Comparison of ENCODE assay signal across 8 cellular contexts in genomic region chr2:84925336-84925723, GRCh38. TPM values are rescaled to one million over a fixed set of nuclear protein-coding genes. Genes with fewer than 3 reads are reported as not detected.
DNase-seq lines count a peak whose midpoint lies in the region; ATAC-seq, FAIRE-seq and TF ChIP-seq lines count a peak whose summit lies in the region.

No MANE protein-coding gene starts in this region.

- BruUV-seq in K562 (replicated peaks; lab: Mats Ljungman, UMichigan), result no TSS peak

- no peak for TF ChIP-seq RAD21 in K562 (CRISPR knock-in tag; conservative IDR thresholded peaks at IDR 0.05 in 1 of 2, IDR thresholded peaks at IDR 0.05 in 1 of 2)

- H2BK5ac ChIP-seq in trophoblast cell (ENCODE audit: low read depth, low read length, poor library complexity), result no peak overlapping the region

- no peak for TF ChIP-seq EP300 in K562 (IDR thresholded peaks at IDR 0.05; ENCODE audit: low read length)

- H3K9ac ChIP-seq in K562 (ENCODE audit: insufficient read depth in 1 of 2, low read depth in 2 of 2, low read length in 2 of 2) (no peak overlapping the region), trophoblast cell (ENCODE audit: low read length) (no peak overlapping the region)

- H3K4me3 ChIP-seq in K562 (no peak overlapping the region), trophoblast cell (ENCODE audit: low read depth, low read length) (no peak overlapping the region), ascending aorta (no peak overlapping the region)

- H3K9me1 ChIP-seq in K562 (ENCODE audit: control insufficient read depth, insufficient read depth, low read length), result peaks cover 5% of the 10 kb centered on the region

- in situ Hi-C loops in K562 (cut with MboI), result loop anchor here (5.0 to 10.0 kb wide), 2 partner anchors 379 to 428 kb away; no protein-coding TSS in a partner anchor

- no peak overlapping the region for H3K14ac ChIP-seq in trophoblast cell (ENCODE audit: low read length)

- CTCF ChIA-PET in K562 (lab: Yijun Ruan, JAX; ENCODE audit: low intra/inter-chr PET ratio), result interaction anchor here (0.6 to 3.1 kb wide), 11 partner anchors 20 to 432 kb away, joined by 3 to 20 read pairs (median 5); partner anchors contain the start of gene TMSB10

- intact Hi-C loops in K562 (cut with micrococcal nuclease), result loop anchor here (1.0 to 10.0 kb wide), 5 partner anchors 19 to 271 kb away; no protein-coding TSS in a partner anchor
- intact Hi-C loops in ascending aorta (cut with DNase I), result loop anchor here (1.0 to 5.0 kb wide), 3 partner anchors 19 to 372 kb away; partner anchors contain the start of gene KCMF1

- no peak overlapping the region for H3K18ac ChIP-seq in trophoblast cell (ENCODE audit: low read length)

- no peak for FAIRE-seq in K562 (lab: Jason Lieb, UNC)

- ATAC-seq in GM18498 (IDR thresholded peaks at IDR 0.05; ENCODE audit: unreplicated experiment) (peak; percentile 3), HG02981 (IDR thresholded peaks at IDR 0.05; ENCODE audit: unreplicated experiment) (peak; percentile 2), K562 (no peak)

- H3K27me3 ChIP-seq in K562 (ENCODE audit: control insufficient read depth in 2 of 2, insufficient read depth in 2 of 2, low read length in 2 of 2) (no peaks in the 10 kb centered on the region), trophoblast cell (ENCODE audit: insufficient read depth, low read length) (no peaks in the 10 kb centered on the region), ascending aorta (no peaks in the 10 kb centered on the region)

- no peaks in the 10 kb centered on the region for H4K20me1 ChIP-seq in K562 (replicated peaks; ENCODE audit: control insufficient read depth, insufficient read depth, low read length)

- H3K27ac ChIP-seq in K562 (ENCODE audit: extremely low read depth, low read depth, low read length) (no peak overlapping the region; the same call in 2 of the 3 replicates), trophoblast cell (ENCODE audit: low read depth, low read length) (no peak overlapping the region), ascending aorta (no peak overlapping the region)

- H3K4me1 ChIP-seq in K562 (replicated peaks in 1 of 2; ENCODE audit: control insufficient read depth in 2 of 2, insufficient read depth in 2 of 2, low read length in 2 of 2) (peaks cover 13 to 22% of the 10 kb centered on the region in 2 experiments), trophoblast cell (ENCODE audit: control insufficient read depth in 1 of 2, insufficient read depth in 2 of 2, low read length in 2 of 2) (peaks cover 4 to 5% of the 10 kb centered on the region in 2 experiments), ascending aorta (peaks cover 0 to 16% of the 10 kb centered on the region in 2 donors)

- peak overlapping the region; percentile 26 for H4K8ac ChIP-seq in trophoblast cell (ENCODE audit: low read depth, low read length)

- POLR2A ChIA-PET in K562 (lab: Yijun Ruan, JAX), result interaction anchor here (0.5 to 2.8 kb wide), 4 partner anchors 17 to 92 kb away, joined by 3 to 23 read pairs (median 3); no protein-coding TSS in a partner anchor

- H3K9me3 ChIP-seq in K562 (replicated peaks; ENCODE audit: control insufficient read depth, insufficient read depth, low read depth, low read length) (no peaks in the 10 kb centered on the region), trophoblast cell (ENCODE audit: insufficient read depth, low read depth, low read length) (no peaks in the 10 kb centered on the region), ascending aorta (no peaks in the 10 kb centered on the region)

- H4K12ac ChIP-seq in trophoblast cell (ENCODE audit: low read depth, low read length), result no peak overlapping the region

- no peak overlapping the region for H3K23ac ChIP-seq in trophoblast cell (ENCODE audit: low read length)

- TF ChIP-seq CTCF in K562 (IDR thresholded peaks at IDR 0.05 in 2 of 3, conservative IDR thresholded peaks at IDR 0.05 in 1 of 3; ENCODE audit: insufficient read depth in 2 of 3, low read depth in 1 of 3, low read length in 3 of 3), result no peak
- no peak for TF ChIP-seq CTCF in ascending aorta (IDR thresholded peaks at IDR 0.05)

- H2BK12ac ChIP-seq in trophoblast cell (ENCODE audit: low read length), result peak overlapping the region; percentile 38

- H2AK5ac ChIP-seq in trophoblast cell (ENCODE audit: low read length), result peak overlapping the region; percentile 32

- no peak overlapping the region for H3K4ac ChIP-seq in trophoblast cell (ENCODE audit: low read depth, low read length)

- peak overlapping the region; percentile 93 for H3K4me2 ChIP-seq in K562 (ENCODE audit: insufficient read depth, low read length)
- no peak overlapping the region for H3K4me2 ChIP-seq in trophoblast cell (ENCODE audit: low read length)

- H2AFZ ChIP-seq in K562 (ENCODE audit: low read depth, low read length) (peak overlapping the region; percentile 79), trophoblast cell (ENCODE audit: insufficient read depth, low read length, poor library complexity) (no peak overlapping the region)

- TF ChIP-seq POLR2A in K562 (conservative IDR thresholded peaks at IDR 0.05), result no peak

- 75% methylated on average over 2 of the region's 2 CpGs for WGBS in K562 (ENCODE audit: insufficient coverage, low coverage, missing lambda C conversion rate)
- WGBS in trophoblast cell (ENCODE audit: extremely low coverage, insufficient coverage, insufficient read length), result no CpG with 5 or more reads among the region's 2 CpGs

- H2BK120ac ChIP-seq in trophoblast cell (ENCODE audit: insufficient read depth, low read length, poor library complexity), result no peak overlapping the region

- no peaks in the 10 kb centered on the region for H3K79me2 ChIP-seq in K562 (ENCODE audit: control insufficient read depth, insufficient read depth, low read length)
- no peaks in the 10 kb centered on the region for H3K79me2 ChIP-seq in trophoblast cell (ENCODE audit: control insufficient read depth, insufficient read depth, low read length, poor library complexity)

- H4K91ac ChIP-seq in trophoblast cell (ENCODE audit: low read depth, low read length), result no peak overlapping the region

- no peaks in the 10 kb centered on the region for H3K36me3 ChIP-seq in K562 (ENCODE audit: control insufficient read depth, insufficient read depth, low read length)
- H3K36me3 ChIP-seq in trophoblast cell (ENCODE audit: control insufficient read depth in 1 of 2, insufficient read depth in 2 of 2, low read length in 2 of 2), result no peaks in the 10 kb centered on the region
- no peaks in the 10 kb centered on the region for H3K36me3 ChIP-seq in ascending aorta

- no peak for DNase-seq in K562 (ENCODE audit: extremely low read depth in 1 of 4, low spot score in 3 of 4)
- no peak for DNase-seq in trophoblast cell
- DNase-seq in germinal center (ENCODE audit: low spot score), result no peak
- no peak for DNase-seq in stimulated activated CD4-positive, alpha-beta T cell treated with anti-CD3 and anti-CD28 coated beads, Interleukin-15, amount 100 ng/mL, for 24 hours
- DNase-seq in ascending aorta (ENCODE audit: low spot score in 2 of 2), result no peak
- no peak for DNase-seq in DMS79 treated with DMSO at 0.1 percent for 48 hours (lab: John Stamatoyannopoulos, UW)

- peaks cover under 1% of the 10 kb centered on the region for H3K79me1 ChIP-seq in trophoblast cell (ENCODE audit: low read length)

RNA-seq across cellular contexts. Expression of gene TMSB10, which starts 19.9 kb away (rescaled TPM):
- 30.5 and 48.2 TPM in 2 replicates for total RNA-seq in K562 (2011; cell fraction: chromatin; rRNA removed; ENCODE audit: low replicate concordance)
- 34.2 and 70.4 TPM in 2 replicates for total RNA-seq in K562 (2011; cell fraction: nucleolus; rRNA removed)
- total RNA-seq in K562 (2011; cell fraction: nucleoplasm; rRNA removed), result 75.8 and 139 TPM in 2 replicates
- total RNA-seq in K562 (2014; rRNA removed) (1,173 and 2,226 TPM in 2 replicates), K562 (2014; rRNA removed; fragmentation: Illumina TruSeq; extraction: Trizol) (959 and 1,048 TPM in 2 replicates), K562 (2015; rRNA removed; fragmentation: Illumina TruSeq; extraction: Trizol) (1,394 and 1,397 TPM in 2 replicates), K562 (2021) (583 and 608 TPM in 2 replicates), ascending aorta (5,452 TPM)
- polyA plus RNA-seq in K562 (2011; rRNA removed) (266 and 531 TPM in 2 replicates), K562 (2014; fragmentation: Illumina TruSeq; extraction: Trizol) (1,329 TPM in 2 replicates), K562 (2014; fragmentation: Nextera tagmentation; extraction: Ambion mirVana) (100 to 1,000 TPM; 382 to 669 TPM), K562 (2014; rRNA removed) (1,359 and 1,607 TPM in 2 replicates)
- polyA plus RNA-seq in K562 (2011; cell fraction: cytosol; rRNA removed), result 433 and 683 TPM in 2 replicates
- 284 and 308 TPM in 2 replicates for polyA plus RNA-seq in K562 (2011; cell fraction: nucleus; rRNA removed)
- polyA plus RNA-seq in K562 (2012), result 1,629 and 1,914 TPM in 2 replicates
- 163 and 256 TPM in 2 replicates for polyA minus RNA-seq in K562 (2011; rRNA and poly(A)+ RNA removed)
- 121 and 183 TPM in 2 replicates for polyA minus RNA-seq in K562 (2011; cell fraction: cytosol; rRNA and poly(A)+ RNA removed)
- 21.8 and 28.5 TPM in 2 replicates for polyA minus RNA-seq in K562 (2011; cell fraction: nucleus; rRNA and poly(A)+ RNA removed)
- 2,539 and 2,657 TPM in 2 replicates for polyA plus RNA-seq in trophoblast cell (2013)

RNA-seq across cellular contexts. Expression of gene TRABD2A, which starts 44.4 kb away (rescaled TPM):
- 0.42 TPM in 1 of 2 replicates, not detected in the other for total RNA-seq in K562 (2011; cell fraction: chromatin; rRNA removed; ENCODE audit: low replicate concordance)
- total RNA-seq in K562 (2011; cell fraction: nucleolus; rRNA removed), result 0.17 and 0.79 TPM in 2 replicates
- total RNA-seq in K562 (2011; cell fraction: nucleoplasm; rRNA removed), result 0.44 and 0.53 TPM in 2 replicates
- total RNA-seq in K562 (2014; rRNA removed) (0.12 and 0.18 TPM in 2 replicates), K562 (2014; rRNA removed; fragmentation: Illumina TruSeq; extraction: Trizol) (0.16 and 0.25 TPM in 2 replicates), K562 (2015; rRNA removed; fragmentation: Illumina TruSeq; extraction: Trizol) (0.36 TPM in 1 of 2 replicates, not detected in the other), K562 (2021) (0.31 and 0.33 TPM in 2 replicates), ascending aorta (1.1 TPM)
- polyA plus RNA-seq in K562 (2011; rRNA removed) (0.14 and 0.45 TPM in 2 replicates), K562 (2014; fragmentation: Illumina TruSeq; extraction: Trizol) (0.07 TPM in 1 of 2 replicates, not detected in the other), K562 (2014; fragmentation: Nextera tagmentation; extraction: Ambion mirVana) (under 1 TPM; 0.08 to 0.38 TPM), K562 (2014; rRNA removed) (0.09 TPM in 1 of 2 replicates, not detected in the other)
- 0.41 and 0.49 TPM in 2 replicates for polyA plus RNA-seq in K562 (2011; cell fraction: cytosol; rRNA removed)
- 0.36 TPM in 1 of 2 replicates, not detected in the other for polyA plus RNA-seq in K562 (2011; cell fraction: nucleus; rRNA removed)
- 0.25 and 0.47 TPM in 2 replicates for polyA plus RNA-seq in K562 (2012)
- polyA minus RNA-seq in K562 (2011; rRNA and poly(A)+ RNA removed), result 0.42 and 0.95 TPM in 2 replicates
- polyA minus RNA-seq in K562 (2011; cell fraction: cytosol; rRNA and poly(A)+ RNA removed), result 0.48 TPM in 1 of 2 replicates, not detected in the other
- 0.11 and 0.54 TPM in 2 replicates for polyA minus RNA-seq in K562 (2011; cell fraction: nucleus; rRNA and poly(A)+ RNA removed)
- polyA plus RNA-seq in trophoblast cell (2013), result 10.7 and 12.4 TPM in 2 replicates

RNA-seq across cellular contexts. Expression of gene KCMF1, which starts 45.6 kb away (rescaled TPM):
- 25.9 and 38.5 TPM in 2 replicates for total RNA-seq in K562 (2011; cell fraction: chromatin; rRNA removed; ENCODE audit: low replicate concordance)
- total RNA-seq in K562 (2011; cell fraction: nucleolus; rRNA removed), result 8.8 and 10.0 TPM in 2 replicates
- total RNA-seq in K562 (2011; cell fraction: nucleoplasm; rRNA removed), result 17.4 and 18.4 TPM in 2 replicates
- 30.7 and 34.7 TPM in 2 replicates for total RNA-seq in K562 (2014; rRNA removed)
- 61.3 and 73.9 TPM in 2 replicates for total RNA-seq in K562 (2014; rRNA removed; fragmentation: Illumina TruSeq; extraction: Trizol)
- 46.5 and 47.0 TPM in 2 replicates for total RNA-seq in K562 (2015; rRNA removed; fragmentation: Illumina TruSeq; extraction: Trizol)
- total RNA-seq in K562 (2021), result 68.8 and 69.5 TPM in 2 replicates
- 57.7 and 88.2 TPM in 2 replicates for polyA plus RNA-seq in K562 (2011; rRNA removed)
- 28.6 and 42.6 TPM in 2 replicates for polyA plus RNA-seq in K562 (2011; cell fraction: cytosol; rRNA removed)
- 23.7 and 33.0 TPM in 2 replicates for polyA plus RNA-seq in K562 (2011; cell fraction: nucleus; rRNA removed)
- polyA plus RNA-seq in K562 (2012), result 49.1 and 51.2 TPM in 2 replicates
- polyA plus RNA-seq in K562 (2014; fragmentation: Illumina TruSeq; extraction: Trizol), result 52.0 and 52.8 TPM in 2 replicates
- 1 to 10 TPM; 6.8 to 7.5 TPM for polyA plus RNA-seq in K562 (2014; fragmentation: Nextera tagmentation; extraction: Ambion mirVana)
- 36.7 and 43.9 TPM in 2 replicates for polyA plus RNA-seq in K562 (2014; rRNA removed)
- 80.5 and 109 TPM in 2 replicates for polyA minus RNA-seq in K562 (2011; rRNA and poly(A)+ RNA removed)
- polyA minus RNA-seq in K562 (2011; cell fraction: cytosol; rRNA and poly(A)+ RNA removed), result 18.0 and 41.3 TPM in 2 replicates
- polyA minus RNA-seq in K562 (2011; cell fraction: nucleus; rRNA and poly(A)+ RNA removed), result 8.1 and 14.1 TPM in 2 replicates
- polyA plus RNA-seq in trophoblast cell (2013), result 43.3 and 44.7 TPM in 2 replicates
- total RNA-seq in ascending aorta, result 14.4 TPM
